Comparison of ENCODE assay signal across 15 cellular contexts in the genomic region with DNA sequence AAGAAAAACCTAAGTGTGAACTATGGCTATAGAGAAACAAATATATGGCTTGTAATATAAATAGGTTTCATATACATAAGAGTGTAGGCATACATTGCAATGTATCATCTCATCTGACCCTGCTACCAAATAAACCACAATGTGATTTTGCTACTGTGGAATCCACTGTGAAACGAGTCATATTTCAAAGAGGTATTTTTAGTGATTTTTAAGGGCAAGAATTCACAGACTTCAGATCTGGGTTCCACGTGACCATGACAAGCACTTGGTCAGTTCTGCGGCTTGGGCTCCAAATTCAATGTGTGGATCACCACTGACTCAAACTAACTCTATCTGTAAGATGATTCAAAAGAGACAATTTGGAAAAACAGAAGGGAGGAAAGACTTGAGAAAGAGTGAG.
DNase-seq lines count a peak whose midpoint lies in the region; ATAC-seq, FAIRE-seq and TF ChIP-seq lines count a peak whose summit lies in the region.
"Had no signal": no experiment of that assay in that cellular context is flagged by ENCODE, and none has a peak within 500 bp of the region (broad histone marks: within the 10 kb centered on the region; RNA-seq: fewer than 3 reads in every experiment).

No MANE protein-coding gene starts in this region.

- H3K4me1 ChIP-seq in keratinocyte (ENCODE audit: control insufficient read depth, extremely low read depth, insufficient read depth, low read length) = peaks cover 27% of the 10 kb centered on the region
- H3K4me1 ChIP-seq: pancreas had no signal

- H3K9me1 ChIP-seq in keratinocyte (ENCODE audit: control insufficient read depth, extremely low read depth, insufficient read depth, low read length) = no peaks in the 10 kb centered on the region

- H3K79me2 ChIP-seq in keratinocyte (ENCODE audit: control insufficient read depth, insufficient read depth, low read length) = no peaks in the 10 kb centered on the region

- dilution Hi-C loops in keratinocyte (cut with MboI; ENCODE audit: extremely low pct_ligation_motif_present, low sequenced_read_pairs) = no loop called here

- no peaks in the 10 kb centered on the region for H3K27me3 ChIP-seq in keratinocyte (ENCODE audit: control insufficient read depth, extremely low read depth, insufficient read depth, low read length)

- peak; percentile 69 for FAIRE-seq in keratinocyte (lab: Jason Lieb, UNC)
- FAIRE-seq: G401.6, pancreas had no signal

- H3K36me3 ChIP-seq in keratinocyte (ENCODE audit: control insufficient read depth in 2 of 2, extremely low read depth in 1 of 2, insufficient read depth in 2 of 2, low read length in 2 of 2) = no peaks in the 10 kb centered on the region
- H3K36me3 ChIP-seq: pancreas had no signal

- DNase-seq in AG10803 (ENCODE audit: low read depth) = peak; percentile 83
- peak; percentile 92 for DNase-seq in HS-5 (ENCODE audit: low read depth)
- DNase-seq in astrocyte of the spinal cord (ENCODE audit: low read depth, low spot score) = peak; percentile 87
- peak; percentile 81 for DNase-seq in keratinocyte (ENCODE audit: low read depth, low spot score)
- no peak for DNase-seq in NCI-H774 (lab: John Stamatoyannopoulos, UW)
- no peak for DNase-seq in SIG-M5 (lab: John Stamatoyannopoulos, UW)
- DNase-seq in HUDEP-2 (lab: John Stamatoyannopoulos, UW; ENCODE audit: unreplicated experiment in 76 of 76) = no peak
- DNase-seq: effector CD8-positive, alpha-beta T cell; hypothalamus; NCI-H524; pancreas had no signal

- peak overlapping the region; percentile 96 for H3K27ac ChIP-seq in keratinocyte (ENCODE audit: control insufficient read depth, insufficient read depth, low read length)
- H3K27ac ChIP-seq: C4-2B, pancreas had no signal

- H2AFZ ChIP-seq in keratinocyte (ENCODE audit: control insufficient read depth, low read length) = no peak overlapping the region

- no peak overlapping the region for H3K4me3 ChIP-seq in AG10803 (ENCODE audit: low read length)
- no peak overlapping the region for H3K4me3 ChIP-seq in astrocyte of the spinal cord (ENCODE audit: low read depth, low read length)
- H3K4me3 ChIP-seq in keratinocyte (ENCODE audit: control insufficient read depth in 2 of 3, extremely low read depth in 1 of 3, insufficient read depth in 2 of 3, low read depth in 1 of 3, low read length in 3 of 3) = no peak overlapping the region
- H3K4me3 ChIP-seq: pancreas had no signal

- no peak for TF ChIP-seq CTCF in AG10803 (conservative IDR thresholded peaks at IDR 0.05; ENCODE audit: low read length)
- no peak for TF ChIP-seq CTCF in astrocyte of the spinal cord (IDR thresholded peaks at IDR 0.05; ENCODE audit: low read depth, low read length)
- TF ChIP-seq CTCF in keratinocyte (optimal IDR thresholded peaks at IDR 0.05 in 1 of 3, IDR thresholded peaks at IDR 0.05 in 1 of 3, conservative IDR thresholded peaks at IDR 0.05 in 1 of 3; ENCODE audit: extremely low read depth in 1 of 3, insufficient read depth in 2 of 3, low read length in 3 of 3) = no peak

- H3K4me2 ChIP-seq in keratinocyte (ENCODE audit: control insufficient read depth, extremely low read depth, insufficient read depth, low read depth, low read length) = peak overlapping the region; percentile 83

- ATAC-seq in HG02938 (IDR thresholded peaks at IDR 0.05; ENCODE audit: unreplicated experiment) = no peak
- ATAC-seq: Right ventricle myocardium inferior had no signal

- in situ Hi-C loops in astrocyte of the spinal cord (cut with HindIII; ENCODE audit: low sequenced_read_pairs) = no loop called here

- H4K20me1 ChIP-seq in keratinocyte (ENCODE audit: control insufficient read depth, extremely low read depth, insufficient read depth, low read length) = no peaks in the 10 kb centered on the region

- H3K9ac ChIP-seq in keratinocyte (ENCODE audit: control insufficient read depth, extremely low read depth, insufficient read depth, low read length) = peak overlapping the region; percentile 63

- H3K9me3 ChIP-seq in keratinocyte (ENCODE audit: control insufficient read depth, low read depth, low read length) = no peaks in the 10 kb centered on the region
- H3K9me3 ChIP-seq: pancreas had no signal

Comparison
In these comparisons a context has a peak if more than half of its experiments do, and no peak if none do; other contexts are left out.
1. DNase-seq: peak in AG10803 (single experiment), HS-5 (single experiment), astrocyte of the spinal cord (single experiment) and keratinocyte (single experiment); none in NCI-H774 (single experiment), SIG-M5 (single experiment) and HUDEP-2 (0 of 76).